Comparison of ENCODE assay signal across 19 cellular contexts in the genomic region with DNA sequence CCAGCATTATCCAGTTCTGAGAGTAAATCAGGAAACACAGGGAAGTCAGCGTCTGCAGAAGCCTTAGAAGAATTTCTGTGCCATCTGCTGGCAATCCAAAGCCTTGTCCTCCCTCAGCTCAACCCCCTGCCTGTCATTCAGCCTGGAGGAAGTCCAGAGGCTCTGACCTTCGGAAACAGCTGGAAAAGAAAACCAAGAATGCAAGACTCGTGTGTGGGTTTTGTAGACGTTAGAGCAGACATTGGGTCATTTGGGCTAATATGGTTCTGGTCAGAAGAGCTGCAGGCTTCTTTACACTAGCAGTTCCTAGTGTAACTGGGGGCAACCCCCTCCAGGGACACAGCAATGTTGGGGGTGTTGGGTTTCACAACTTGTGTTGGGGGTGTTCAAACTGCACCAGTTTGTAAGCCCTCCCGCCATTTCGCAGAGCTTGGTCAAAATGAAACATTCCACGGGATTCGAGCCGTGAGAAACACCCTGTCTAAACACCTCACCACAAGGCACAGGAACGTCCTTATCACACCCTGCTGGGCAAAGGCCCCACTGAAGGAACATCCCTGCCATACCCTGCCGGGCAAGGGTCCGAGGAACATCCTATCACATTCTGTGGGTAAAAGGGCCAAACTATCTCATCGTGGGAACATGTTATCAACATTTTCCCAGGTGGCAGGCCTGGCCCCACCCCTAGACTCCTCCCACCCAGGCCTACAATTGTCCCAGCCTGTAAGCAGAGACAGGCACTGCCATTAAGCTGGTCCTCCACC. TPM values are rescaled to one million over a fixed set of nuclear protein-coding genes. Genes with fewer than 3 reads are reported as not detected.
DNase-seq lines count a peak whose midpoint lies in the region; ATAC-seq and TF ChIP-seq lines count a peak whose summit lies in the region.
"Had no signal": no experiment of that assay in that cellular context is flagged by ENCODE, and none has a peak within 500 bp of the region (broad histone marks: within the 10 kb centered on the region; RNA-seq: fewer than 3 reads in every experiment).

No MANE protein-coding gene starts in this region.

- no peaks in the 10 kb centered on the region for H3K36me3 Mint-ChIP-seq in activated T-cell treated with anti-CD3 and anti-CD28 coated beads, Interleukin-2, amount 50 U/mL, for 24 hours (ENCODE audit: low read depth)
- H3K36me3 Mint-ChIP-seq in activated CD4-positive, alpha-beta memory T cell treated with anti-CD3 and anti-CD28 coated beads, Interleukin-2, amount 10 ng/mL, durations not matched to agents 7 days and 5 days (ENCODE audit: low read depth) = no peaks in the 10 kb centered on the region
- H3K36me3 Mint-ChIP-seq: activated naive CD4-positive, alpha-beta T cell treated with anti-CD3 and anti-CD28 coated beads, Interleukin-2, amount 10 ng/mL, durations not matched to agents 7 days and 5 days had no signal

- H3K27me3 ChIP-seq in vagina = no peaks in the 10 kb centered on the region

- H3K4me1 ChIP-seq in vagina = peaks cover 14% of the 10 kb centered on the region
- H3K4me1 ChIP-seq: gastroesophageal sphincter had no signal

- no peak overlapping the region for H3K4me3 ChIP-seq in vagina
- H3K4me3 ChIP-seq: coronary artery, gastroesophageal sphincter had no signal

- intact Hi-C loops in Right ventricle myocardium inferior (cut with DNase I) (no loop called here), cardiac septum (cut with DNase I) (no loop called here), vagina (cut with DNase I) (no loop called here)

- ATAC-seq in Right ventricle myocardium inferior = peak; percentile 27
- peak; percentile 34 for ATAC-seq in left lobe of liver
- ATAC-seq in HG03354 (IDR thresholded peaks at IDR 0.05; ENCODE audit: poor library complexity, severe bottlenecking, unreplicated experiment) = no peak
- ATAC-seq: gastroesophageal sphincter, PC-3 had no signal

- H3K9me3 ChIP-seq in vagina = no peaks in the 10 kb centered on the region
- H3K9me3 ChIP-seq: gastroesophageal sphincter had no signal

- H3K27me3 Mint-ChIP-seq in activated T-cell treated with anti-CD3 and anti-CD28 coated beads, Interleukin-2, amount 50 U/mL, for 24 hours = peaks cover 25% of the 10 kb centered on the region
- peaks cover 3% of the 10 kb centered on the region for H3K27me3 Mint-ChIP-seq in activated CD4-positive, alpha-beta memory T cell treated with anti-CD3 and anti-CD28 coated beads, Interleukin-2, amount 10 ng/mL, durations not matched to agents 7 days and 5 days

- H3K27ac ChIP-seq in vagina = no peak overlapping the region
- H3K27ac ChIP-seq: coronary artery, gastroesophageal sphincter had no signal

- no peak for DNase-seq in Right ventricle myocardium inferior (ENCODE audit: missing footprints)
- no peak for DNase-seq in cardiac septum (ENCODE audit: low spot score)
- peak; percentile 75 for DNase-seq in dermis blood vessel endothelial cell
- DNase-seq in left lobe of liver (ENCODE audit: low spot score) = peak; percentile 41
- DNase-seq in vagina (ENCODE audit: extremely low spot score in 2 of 2) = peak; percentile 28 to 80
- DNase-seq in activated T-cell treated with anti-CD3 and anti-CD28 coated beads, Interleukin-2, amount 50 U/mL, for 24 hours = no peak
- no peak for DNase-seq in activated CD4-positive, alpha-beta memory T cell treated with anti-CD3 and anti-CD28 coated beads, Interleukin-2, amount 10 ng/mL, durations not matched to agents 7 days and 5 days
- DNase-seq: ACHN; activated naive CD4-positive, alpha-beta T cell treated with anti-CD3 and anti-CD28 coated beads, Interleukin-2, amount 10 ng/mL, durations not matched to agents 7 days and 5 days; DMS79; H9; MM.1S; PC-3 had no signal

- no peaks in the 10 kb centered on the region for H3K36me3 ChIP-seq in vagina
- H3K36me3 ChIP-seq: gastroesophageal sphincter had no signal

- POLR2A ChIA-PET in activated CD4-positive, alpha-beta memory T cell treated with anti-CD3 and anti-CD28 coated beads, Interleukin-2, amount 10 ng/mL, durations not matched to agents 7 days and 5 days (lab: Charles Lee) = no interaction called here

- H3K4me3 Mint-ChIP-seq in activated T-cell treated with anti-CD3 and anti-CD28 coated beads, Interleukin-2, amount 50 U/mL, for 24 hours = no peak overlapping the region
- H3K4me3 Mint-ChIP-seq in activated CD4-positive, alpha-beta memory T cell treated with anti-CD3 and anti-CD28 coated beads, Interleukin-2, amount 10 ng/mL, durations not matched to agents 7 days and 5 days = no peak overlapping the region
- H3K4me3 Mint-ChIP-seq: activated naive CD4-positive, alpha-beta T cell treated with anti-CD3 and anti-CD28 coated beads, Interleukin-2, amount 10 ng/mL, durations not matched to agents 7 days and 5 days; H9; T-helper 1 cell treated with Interleukin-12 subunit alpha and Interleukin-12 subunit beta and Interleukin-4 antibody, amounts not matched to agents 30 μg/mL and 1 μg/mL, for 36 hours had no signal

- TF ChIP-seq POLR2A in vagina (IDR thresholded peaks at IDR 0.05) = no peak

- H3K4me1 Mint-ChIP-seq in activated T-cell treated with anti-CD3 and anti-CD28 coated beads, Interleukin-2, amount 50 U/mL, for 24 hours (ENCODE audit: low read depth) = no peaks in the 10 kb centered on the region
- no peaks in the 10 kb centered on the region for H3K4me1 Mint-ChIP-seq in activated CD4-positive, alpha-beta memory T cell treated with anti-CD3 and anti-CD28 coated beads, Interleukin-2, amount 10 ng/mL, durations not matched to agents 7 days and 5 days
- H3K4me1 Mint-ChIP-seq: activated naive CD4-positive, alpha-beta T cell treated with anti-CD3 and anti-CD28 coated beads, Interleukin-2, amount 10 ng/mL, durations not matched to agents 7 days and 5 days had no signal

- no peak for TF ChIP-seq CTCF in vagina (IDR thresholded peaks at IDR 0.05)

- CTCF ChIA-PET in activated CD4-positive, alpha-beta memory T cell treated with anti-CD3 and anti-CD28 coated beads, Interleukin-2, amount 10 ng/mL, durations not matched to agents 7 days and 5 days (lab: Charles Lee) = interaction anchor here (1.5 kb wide), 1 partner anchor 54 kb away, joined by 3 read pairs; no protein-coding TSS in a partner anchor

- no peak overlapping the region for H3K27ac Mint-ChIP-seq in activated T-cell treated with anti-CD3 and anti-CD28 coated beads, Interleukin-2, amount 50 U/mL, for 24 hours
- no peak overlapping the region for H3K27ac Mint-ChIP-seq in activated CD4-positive, alpha-beta memory T cell treated with anti-CD3 and anti-CD28 coated beads, Interleukin-2, amount 10 ng/mL, durations not matched to agents 7 days and 5 days
- H3K27ac Mint-ChIP-seq: activated naive CD4-positive, alpha-beta T cell treated with anti-CD3 and anti-CD28 coated beads, Interleukin-2, amount 10 ng/mL, durations not matched to agents 7 days and 5 days; H9; T-helper 1 cell treated with Interleukin-12 subunit alpha and Interleukin-12 subunit beta and Interleukin-4 antibody, amounts not matched to agents 30 μg/mL and 1 μg/mL, for 36 hours had no signal

- H3K9me3 Mint-ChIP-seq in activated T-cell treated with anti-CD3 and anti-CD28 coated beads, Interleukin-2, amount 50 U/mL, for 24 hours = no peaks in the 10 kb centered on the region
- H3K9me3 Mint-ChIP-seq in activated CD4-positive, alpha-beta memory T cell treated with anti-CD3 and anti-CD28 coated beads, Interleukin-2, amount 10 ng/mL, durations not matched to agents 7 days and 5 days = no peaks in the 10 kb centered on the region
- H3K9me3 Mint-ChIP-seq: activated naive CD4-positive, alpha-beta T cell treated with anti-CD3 and anti-CD28 coated beads, Interleukin-2, amount 10 ng/mL, durations not matched to agents 7 days and 5 days; H9; T-helper 1 cell treated with Interleukin-12 subunit alpha and Interleukin-12 subunit beta and Interleukin-4 antibody, amounts not matched to agents 30 μg/mL and 1 μg/mL, for 36 hours had no signal

RNA-seq across cellular contexts. Expression of a gene that starts 21.0 kb away (rescaled TPM):
- total RNA-seq in Right ventricle myocardium inferior = not detected
- not detected for total RNA-seq in cardiac septum
- not detected in 2 replicates for total RNA-seq in dermis blood vessel endothelial cell
- total RNA-seq in left lobe of liver = 186 TPM
- not detected for total RNA-seq in vagina
- total RNA-seq in activated CD4-positive, alpha-beta memory T cell treated with anti-CD3 and anti-CD28 coated beads, Interleukin-2, amount 10 ng/mL, durations not matched to agents 7 days and 5 days = not detected
- total RNA-seq: gastroesophageal sphincter, H9, kidney epithelial cell, PC-3, urinary bladder had no signal

RNA-seq across cellular contexts. Expression of a gene that starts 30.9 kb away (rescaled TPM):
- not detected for total RNA-seq in Right ventricle myocardium inferior
- total RNA-seq in cardiac septum = not detected
- not detected in 2 replicates for total RNA-seq in dermis blood vessel endothelial cell
- total RNA-seq in left lobe of liver = 0.35 TPM
- total RNA-seq in vagina = 8.6 TPM
- not detected for total RNA-seq in activated CD4-positive, alpha-beta memory T cell treated with anti-CD3 and anti-CD28 coated beads, Interleukin-2, amount 10 ng/mL, durations not matched to agents 7 days and 5 days
- total RNA-seq: gastroesophageal sphincter, H9, kidney epithelial cell, PC-3, urinary bladder had no signal

RNA-seq across cellular contexts. Expression of a gene that starts 41.0 kb away (rescaled TPM):
- total RNA-seq in Right ventricle myocardium inferior = 4.1 TPM
- total RNA-seq in cardiac septum = 1.2 TPM
- total RNA-seq in dermis blood vessel endothelial cell = 0.17 and 0.33 TPM in 2 replicates
- total RNA-seq in left lobe of liver = 216 TPM
- 3.7 TPM for total RNA-seq in vagina
- total RNA-seq in activated CD4-positive, alpha-beta memory T cell treated with anti-CD3 and anti-CD28 coated beads, Interleukin-2, amount 10 ng/mL, durations not matched to agents 7 days and 5 days = not detected
- total RNA-seq: PC-3 had no signal

Comparison
In these comparisons a context has a peak if more than half of its experiments do, and no peak if none do; other contexts are left out.
1. DNase-seq: peak in dermis blood vessel endothelial cell (single experiment), left lobe of liver (single experiment) and vagina (2 of 2); none in Right ventricle myocardium inferior (single experiment), cardiac septum (single experiment), activated T-cell treated with anti-CD3 and anti-CD28 coated beads, Interleukin-2, amount 50 U/mL, for 24 hours (single experiment) and activated CD4-positive, alpha-beta memory T cell treated with anti-CD3 and anti-CD28 coated beads, Interleukin-2, amount 10 ng/mL, durations not matched to agents 7 days and 5 days (single experiment).
2. RNA of a gene that starts 21.0 kb away (total RNA-seq): 186 TPM in left lobe of liver (single experiment); not detected in Right ventricle myocardium inferior (single experiment), not detected in cardiac septum (single experiment), not detected in dermis blood vessel endothelial cell, not detected in vagina (single experiment) and not detected in activated CD4-positive, alpha-beta memory T cell treated with anti-CD3 and anti-CD28 coated beads, Interleukin-2, amount 10 ng/mL, durations not matched to agents 7 days and 5 days; every median in the first group is over 100 times any median in the second.
3. RNA of a gene that starts 41.0 kb away (total RNA-seq): 216 TPM in left lobe of liver (single experiment); 4.1 TPM in Right ventricle myocardium inferior (single experiment), 3.7 TPM in vagina (single experiment), 1.2 TPM in cardiac septum (single experiment), 0.17 to 0.33 TPM in dermis blood vessel endothelial cell and not detected in activated CD4-positive, alpha-beta memory T cell treated with anti-CD3 and anti-CD28 coated beads, Interleukin-2, amount 10 ng/mL, durations not matched to agents 7 days and 5 days; every median in the first group is over 10 times any median in the second.